ENCODE assay signal across 1 cellular context in the genomic region with DNA sequence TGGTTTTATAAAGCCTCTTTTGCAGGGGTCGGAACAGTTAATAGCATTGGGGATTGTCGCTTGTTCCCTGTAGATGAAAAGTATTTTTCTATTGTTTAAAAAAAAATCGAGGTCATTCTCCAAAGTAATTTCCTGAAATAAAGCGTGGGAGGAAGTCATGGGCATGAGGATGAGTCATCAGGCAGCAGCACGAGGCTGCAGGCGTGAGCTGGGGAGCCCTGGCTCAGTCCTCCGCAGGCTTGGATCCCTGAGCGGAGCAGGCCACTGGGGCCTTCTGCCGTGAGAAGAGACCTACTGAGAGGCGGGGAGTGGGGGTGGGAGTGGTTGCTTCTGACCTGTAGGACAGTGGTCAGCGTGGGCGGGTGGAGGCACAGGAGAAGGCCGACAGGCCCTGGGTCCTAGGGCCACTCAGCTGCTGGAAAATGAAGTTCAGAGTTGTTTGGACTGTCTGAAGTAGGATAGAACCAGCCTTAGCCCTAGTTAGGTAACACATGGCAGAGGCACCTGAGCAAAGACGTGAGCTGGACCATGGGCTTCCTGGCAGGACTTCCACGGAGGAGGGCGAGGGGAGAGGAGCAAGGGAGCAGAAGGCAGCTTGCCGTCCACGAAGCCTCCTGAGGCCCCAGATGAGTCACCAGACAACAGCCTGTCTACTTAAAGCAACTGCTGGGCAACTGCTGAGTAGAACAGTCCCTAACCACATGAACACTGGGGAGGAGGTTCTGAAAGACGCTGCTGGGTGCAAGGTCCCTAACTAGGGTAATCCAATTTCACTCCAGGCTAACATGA.
A peak's percentile ranks its signal among the peaks of the same experiment; 100 is the strongest.
TF ChIP-seq lines count a peak whose summit lies in the region.

No MANE protein-coding gene starts in this region.

TF ChIP-seq in K562, 482 proteins besides CTCF, POLR2A, EP300 and RAD21 (continued from another document):
- no peak for TF ChIP-seq ATF1 (CRISPR knock-in tag; IDR thresholded peaks at IDR 0.05)
- TF ChIP-seq ATF1 (tag; IDR thresholded peaks at IDR 0.05), result peak; percentile 34; the same call in 1 of the 2 replicates
- no peak for TF ChIP-seq ADNP (tag; IDR thresholded peaks at IDR 0.05)
- TF ChIP-seq, protein P1, sequence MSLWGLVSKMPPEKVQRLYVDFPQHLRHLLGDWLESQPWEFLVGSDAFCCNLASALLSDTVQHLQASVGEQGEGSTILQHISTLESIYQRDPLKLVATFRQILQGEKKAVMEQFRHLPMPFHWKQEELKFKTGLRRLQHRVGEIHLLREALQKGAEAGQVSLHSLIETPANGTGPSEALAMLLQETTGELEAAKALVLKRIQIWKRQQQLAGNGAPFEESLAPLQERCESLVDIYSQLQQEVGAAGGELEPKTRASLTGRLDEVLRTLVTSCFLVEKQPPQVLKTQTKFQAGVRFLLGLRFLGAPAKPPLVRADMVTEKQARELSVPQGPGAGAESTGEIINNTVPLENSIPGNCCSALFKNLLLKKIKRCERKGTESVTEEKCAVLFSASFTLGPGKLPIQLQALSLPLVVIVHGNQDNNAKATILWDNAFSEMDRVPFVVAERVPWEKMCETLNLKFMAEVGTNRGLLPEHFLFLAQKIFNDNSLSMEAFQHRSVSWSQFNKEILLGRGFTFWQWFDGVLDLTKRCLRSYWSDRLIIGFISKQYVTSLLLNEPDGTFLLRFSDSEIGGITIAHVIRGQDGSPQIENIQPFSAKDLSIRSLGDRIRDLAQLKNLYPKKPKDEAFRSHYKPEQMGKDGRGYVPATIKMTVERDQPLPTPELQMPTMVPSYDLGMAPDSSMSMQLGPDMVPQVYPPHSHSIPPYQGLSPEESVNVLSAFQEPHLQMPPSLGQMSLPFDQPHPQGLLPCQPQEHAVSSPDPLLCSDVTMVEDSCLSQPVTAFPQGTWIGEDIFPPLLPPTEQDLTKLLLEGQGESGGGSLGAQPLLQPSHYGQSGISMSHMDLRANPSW (CRISPR knock-in tag; IDR thresholded peaks at IDR 0.05), result no peak
- TF ChIP-seq, protein P2, sequence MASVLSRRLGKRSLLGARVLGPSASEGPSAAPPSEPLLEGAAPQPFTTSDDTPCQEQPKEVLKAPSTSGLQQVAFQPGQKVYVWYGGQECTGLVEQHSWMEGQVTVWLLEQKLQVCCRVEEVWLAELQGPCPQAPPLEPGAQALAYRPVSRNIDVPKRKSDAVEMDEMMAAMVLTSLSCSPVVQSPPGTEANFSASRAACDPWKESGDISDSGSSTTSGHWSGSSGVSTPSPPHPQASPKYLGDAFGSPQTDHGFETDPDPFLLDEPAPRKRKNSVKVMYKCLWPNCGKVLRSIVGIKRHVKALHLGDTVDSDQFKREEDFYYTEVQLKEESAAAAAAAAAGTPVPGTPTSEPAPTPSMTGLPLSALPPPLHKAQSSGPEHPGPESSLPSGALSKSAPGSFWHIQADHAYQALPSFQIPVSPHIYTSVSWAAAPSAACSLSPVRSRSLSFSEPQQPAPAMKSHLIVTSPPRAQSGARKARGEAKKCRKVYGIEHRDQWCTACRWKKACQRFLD (CRISPR knock-in tag; IDR thresholded peaks at IDR 0.05), result peak; percentile 94
- TF ChIP-seq PRMT5 (CRISPR knock-in tag; IDR thresholded peaks at IDR 0.05), result no peak
- TF ChIP-seq CC2D1A (IDR thresholded peaks at IDR 0.05), result 0 out of 2 replicates have a peak, but pooled peaks have one; percentile 21
- TF ChIP-seq CBX5 (IDR thresholded peaks at IDR 0.05; ENCODE audit: borderline replicate concordance, low read depth), result no peak
- TF ChIP-seq ZNF324 (CRISPR knock-in tag; IDR thresholded peaks at IDR 0.05), result no peak
- peak; percentile 57; the same call in 1 of the 2 replicates for TF ChIP-seq ZNF311 (CRISPR knock-in tag; IDR thresholded peaks at IDR 0.05)
- TF ChIP-seq, protein P3, sequence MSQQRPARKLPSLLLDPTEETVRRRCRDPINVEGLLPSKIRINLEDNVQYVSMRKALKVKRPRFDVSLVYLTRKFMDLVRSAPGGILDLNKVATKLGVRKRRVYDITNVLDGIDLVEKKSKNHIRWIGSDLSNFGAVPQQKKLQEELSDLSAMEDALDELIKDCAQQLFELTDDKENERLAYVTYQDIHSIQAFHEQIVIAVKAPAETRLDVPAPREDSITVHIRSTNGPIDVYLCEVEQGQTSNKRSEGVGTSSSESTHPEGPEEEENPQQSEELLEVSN (IDR thresholded peaks at IDR 0.05; ENCODE audit: borderline replicate concordance in 1 of 2, extremely low read depth in 1 of 2, insufficient read depth in 1 of 2, insufficient read length in 1 of 2, low read depth in 1 of 2, low read length in 1 of 2, poor library complexity in 1 of 2, severe bottlenecking in 1 of 2), result peak; percentile 84 to 92
- TF ChIP-seq KHSRP (IDR thresholded peaks at IDR 0.05), result no peak
- peak; percentile 70; the same call in 1 of the 2 replicates for TF ChIP-seq KLF6 (CRISPR knock-in tag; IDR thresholded peaks at IDR 0.05; ENCODE audit: borderline replicate concordance)
- no peak for TF ChIP-seq MAFK (IDR thresholded peaks at IDR 0.05; ENCODE audit: low read length)
- no peak for TF ChIP-seq ELF2 (CRISPR knock-in tag; IDR thresholded peaks at IDR 0.05)
- no peak for TF ChIP-seq NBN (IDR thresholded peaks at IDR 0.05; ENCODE audit: low read depth)
